Comparison of ENCODE assay signal across 39 cellular contexts in the genomic region with DNA sequence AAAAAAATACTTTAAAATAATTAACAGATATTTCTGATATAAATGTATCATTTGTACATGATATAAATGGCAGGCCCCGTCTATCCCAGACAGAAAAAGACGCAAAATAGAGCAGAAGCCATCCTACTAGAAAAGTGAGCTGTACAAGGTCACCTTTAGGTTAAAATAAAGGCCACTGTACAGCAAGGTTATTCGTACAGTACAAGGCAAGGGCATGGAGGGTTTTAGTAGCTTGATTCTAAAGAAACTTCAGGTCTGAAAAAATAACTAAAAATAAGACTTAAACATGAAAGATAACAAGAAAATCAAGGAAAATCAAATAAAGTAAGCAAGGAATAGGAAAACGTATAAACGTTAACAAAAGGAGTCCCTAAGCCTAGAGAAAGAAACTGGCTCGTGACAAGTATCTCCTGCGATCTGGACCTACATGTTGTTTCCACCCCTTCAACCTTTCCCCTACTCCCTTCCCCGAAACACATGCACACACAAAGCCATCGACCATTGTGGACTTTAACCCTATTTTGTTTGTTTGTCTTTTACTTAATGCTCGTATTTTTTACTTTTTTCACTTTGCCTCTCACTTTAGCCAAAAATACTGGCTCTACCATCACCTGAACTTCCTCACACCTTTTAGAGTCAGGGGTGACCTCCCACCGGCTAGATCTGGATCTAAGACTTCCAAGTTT. TPM values are rescaled to one million over a fixed set of nuclear protein-coding genes. Genes with fewer than 3 reads are reported as not detected.
"Had no signal": no experiment of that assay in that cellular context is flagged by ENCODE, and none has a peak within 500 bp of the region (broad histone marks: within the 10 kb centered on the region; RNA-seq: fewer than 3 reads in every experiment).

No MANE protein-coding gene starts in this region.

- H3K27ac ChIP-seq: adrenal gland, body of pancreas, breast epithelium, Peyer's patch, SJSA1, VCaP had no signal

- H3K27ac Mint-ChIP-seq: activated B cell treated with CpG ODN at 0.5 μM for 24 hours; activated CD4-positive, alpha-beta memory T cell treated with anti-CD3 and anti-CD28 coated beads for 36 hours; activated naive CD4-positive, alpha-beta T cell treated with anti-CD3 and anti-CD28 coated beads for 36 hours; activated naive CD4-positive, alpha-beta T cell treated with anti-CD3 and anti-CD28 coated beads, Interleukin-2, amount 50 U/mL, for 72 hours; activated T-helper 1 cell treated with anti-CD3 and anti-CD28 coated beads, Interleukin-12 subunit alpha, Interleukin-12 subunit beta, Interleukin-2, Interleukin-4 antibody, amounts not matched to agents 30 ng/mL and 10 ng/mL and 1 ng/mL, durations not matched to agents 14 hours and 24 hours and 36 hours had no signal

- H3K36me3 Mint-ChIP-seq: activated CD4-positive, alpha-beta memory T cell treated with anti-CD3 and anti-CD28 coated beads for 36 hours; activated naive CD4-positive, alpha-beta T cell treated with anti-CD3 and anti-CD28 coated beads, Interleukin-2, amount 50 U/mL, for 72 hours had no signal

- H3K9me3 Mint-ChIP-seq: activated B cell treated with CpG ODN at 0.5 μM for 24 hours; activated CD4-positive, alpha-beta memory T cell treated with anti-CD3 and anti-CD28 coated beads for 36 hours; activated naive CD4-positive, alpha-beta T cell treated with anti-CD3 and anti-CD28 coated beads for 36 hours; activated naive CD4-positive, alpha-beta T cell treated with anti-CD3 and anti-CD28 coated beads, Interleukin-2, amount 50 U/mL, for 72 hours; activated T-cell treated with anti-CD3 and anti-CD28 coated beads, Interleukin-2, amount 50 U/mL, for 4 hours; activated T-helper 1 cell treated with anti-CD3 and anti-CD28 coated beads, Interleukin-12 subunit alpha, Interleukin-12 subunit beta, Interleukin-2, Interleukin-4 antibody, amounts not matched to agents 30 ng/mL and 10 ng/mL and 1 ng/mL, durations not matched to agents 14 hours and 24 hours and 36 hours had no signal

- DNase-seq: activated B cell treated with CpG ODN at 0.5 μM for 24 hours; activated CD4-positive, alpha-beta memory T cell treated with anti-CD3 and anti-CD28 coated beads for 36 hours; activated CD4-positive, alpha-beta T cell treated with anti-CD3 and anti-CD28 coated beads for 4 hours; activated CD4-positive, alpha-beta T cell treated with anti-CD3 and anti-CD28 coated beads, Interleukin-2, amount 50 U/mL, for 1 hour; activated CD4-positive, CD25-positive, alpha-beta regulatory T cell treated with anti-CD3 and anti-CD28 coated beads, Interleukin-2, amount 50 U/mL, for 72 hours; activated CD8-positive, alpha-beta memory T cell treated with anti-CD3 and anti-CD28 coated beads, Interleukin-2, amount 50 U/mL, for 4 hours; activated gamma-delta T cell treated with Interleukin-2 at 50 U/mL for 16 hours; activated naive CD4-positive, alpha-beta T cell treated with anti-CD3 and anti-CD28 coated beads for 36 hours; activated T-cell treated with anti-CD3 and anti-CD28 coated beads for 4 hours; activated T-cell treated with anti-CD3 and anti-CD28 coated beads, Interleukin-2, amount 50 U/mL, for 4 hours; adrenal gland; body of pancreas; cerebellar nuclear complex; Kasumi-1; MG63; NCI-H1048; NCI-H1436 treated with DMSO at 0.1 percent for 48 hours; NCI-H1694 treated with DMSO at 0.1 percent for 48 hours; NCI-H2029; NCI-H345; NCI-H510A; NCI-H526; NCI-H748 treated with DMSO at 0.1 percent for 48 hours; NK-92 treated with Interleukin-12 subunit alpha and Interleukin-12 subunit beta, amount 100 ng/mL, for 24 hours; PC-3; Peyer's patch; RPMI8226; SHP77 treated with DMSO at 0.1 percent for 48 hours; SK-N-SH; T-helper 1 cell; T-helper 2 cell; T-helper 9 cell had no signal

- ATAC-seq: activated naive CD4-positive, alpha-beta T cell treated with anti-CD3 and anti-CD28 coated beads, Interleukin-2, amount 50 U/mL, for 72 hours; activated T-cell treated with anti-CD3 and anti-CD28 coated beads, Interleukin-2, amount 50 U/mL, for 4 hours; body of pancreas had no signal

- H3K4me3 Mint-ChIP-seq: activated B cell treated with CpG ODN at 0.5 μM for 24 hours; activated CD4-positive, alpha-beta memory T cell treated with anti-CD3 and anti-CD28 coated beads for 36 hours; activated naive CD4-positive, alpha-beta T cell treated with anti-CD3 and anti-CD28 coated beads for 36 hours; activated T-cell treated with anti-CD3 and anti-CD28 coated beads, Interleukin-2, amount 50 U/mL, for 4 hours; activated T-helper 1 cell treated with anti-CD3 and anti-CD28 coated beads, Interleukin-12 subunit alpha, Interleukin-12 subunit beta, Interleukin-2, Interleukin-4 antibody, amounts not matched to agents 30 ng/mL and 10 ng/mL and 1 ng/mL, durations not matched to agents 14 hours and 24 hours and 36 hours had no signal

- FAIRE-seq: astrocyte had no signal

- H3K4me1 Mint-ChIP-seq: activated B cell treated with CpG ODN at 0.5 μM for 24 hours had no signal

- H3K27me3 Mint-ChIP-seq: activated CD4-positive, alpha-beta memory T cell treated with anti-CD3 and anti-CD28 coated beads for 36 hours had no signal

RNA-seq across cellular contexts. Expression of gene SLC30A10, which starts 26.5 kb away (rescaled TPM):
- total RNA-seq: activated CD4-positive, alpha-beta memory T cell treated with anti-CD3 and anti-CD28 coated beads for 36 hours; activated naive CD4-positive, alpha-beta T cell treated with anti-CD3 and anti-CD28 coated beads for 36 hours; activated naive CD4-positive, alpha-beta T cell treated with anti-CD3 and anti-CD28 coated beads, Interleukin-2, amount 50 U/mL, for 72 hours; activated T-cell treated with anti-CD3 and anti-CD28 coated beads, Interleukin-2, amount 50 U/mL, for 4 hours; activated T-helper 1 cell treated with anti-CD3 and anti-CD28 coated beads, Interleukin-12 subunit alpha, Interleukin-12 subunit beta, Interleukin-2, Interleukin-4 antibody, amounts not matched to agents 30 ng/mL and 10 ng/mL and 1 ng/mL, durations not matched to agents 14 hours and 24 hours and 36 hours; astrocyte; breast epithelium; cardiac septum; PC-3; SJSA1 had no signal
